In genomic region chr3:71695000-71695482, GRCh38 we compare ENCODE assay signal across 18 cellular contexts. TPM values are rescaled to one million over a fixed set of nuclear protein-coding genes. Genes with fewer than 3 reads are reported as not detected.
DNase-seq lines count a peak whose midpoint lies in the region; ATAC-seq and TF ChIP-seq lines count a peak whose summit lies in the region.
"Had no signal": no experiment of that assay in that cellular context is flagged by ENCODE, and none has a peak within 500 bp of the region (broad histone marks: within the 10 kb centered on the region; RNA-seq: fewer than 3 reads in every experiment).

No MANE protein-coding gene starts in this region.

- no peak overlapping the region for H3K4me2 ChIP-seq in fibroblast of lung (ENCODE audit: extremely low read depth, insufficient read depth, low read length)

- H3K27me3 ChIP-seq in RWPE2 (ENCODE audit: insufficient read depth, poor library complexity, severe bottlenecking) (no peaks in the 10 kb centered on the region), fibroblast of lung (ENCODE audit: control insufficient read depth, insufficient read depth, low read length) (no peaks in the 10 kb centered on the region), testis (no peaks in the 10 kb centered on the region)

- H3K4me1 ChIP-seq in RWPE2 (ENCODE audit: insufficient read depth, poor library complexity, severe bottlenecking) (peaks cover 33% of the 10 kb centered on the region), fibroblast of lung (ENCODE audit: control insufficient read depth, extremely low read depth, insufficient read depth, low read length) (peaks cover 11% of the 10 kb centered on the region), testis (peaks cover 49% of the 10 kb centered on the region)

- no peaks in the 10 kb centered on the region for H3K79me2 ChIP-seq in fibroblast of lung (ENCODE audit: control insufficient read depth, insufficient read depth, low read length)
- H3K79me2 ChIP-seq: parathyroid adenoma had no signal

- peak overlapping the region; percentile 78 for H3K27ac ChIP-seq in RWPE2 (ENCODE audit: poor library complexity, severe bottlenecking)
- no peak overlapping the region for H3K27ac ChIP-seq in fibroblast of lung (ENCODE audit: insufficient read depth, low read length)
- H3K27ac ChIP-seq in testis: peak overlapping the region; percentile 68 to 71
- H3K27ac ChIP-seq: parathyroid adenoma had no signal

- TF ChIP-seq POLR2A in testis (IDR thresholded peaks at IDR 0.05): no peak

- no peak for TF ChIP-seq CTCF in RWPE2 (IDR thresholded peaks at IDR 0.05; ENCODE audit: poor library complexity, severe bottlenecking)
- TF ChIP-seq CTCF in fibroblast of lung (conservative IDR thresholded peaks at IDR 0.05 in 1 of 2, IDR thresholded peaks at IDR 0.05 in 1 of 2; ENCODE audit: low read depth in 1 of 2, low read length in 2 of 2): no peak
- TF ChIP-seq CTCF in testis (IDR thresholded peaks at IDR 0.05): no peak

- 34 to 46% methylated on average over 7 of the region's 7 CpGs for WGBS in testis, 2 donors

- H2AFZ ChIP-seq in fibroblast of lung (ENCODE audit: low read length): peak overlapping the region; percentile 2
- H2AFZ ChIP-seq: parathyroid adenoma had no signal

- no peak overlapping the region for H3K9ac ChIP-seq in fibroblast of lung (ENCODE audit: insufficient read depth, low read length)
- H3K9ac ChIP-seq: parathyroid adenoma had no signal

- H3K36me3 ChIP-seq in RWPE2 (ENCODE audit: low read depth) (no peaks in the 10 kb centered on the region), fibroblast of lung (ENCODE audit: control insufficient read depth, insufficient read depth, low read length) (no peaks in the 10 kb centered on the region), testis (ENCODE audit: low read depth, missing control alignments) (no peaks in the 10 kb centered on the region)

- DNase-seq in RWPE2 (ENCODE audit: low spot score) (no peak), fibroblast of lung (ENCODE audit: low read depth in 2 of 2) (no peak), mucosa of gallbladder (ENCODE audit: low spot score) (peak; percentile 55), testis (peak; percentile 51)
- DNase-seq in activated CD4-positive, CD25-positive, alpha-beta regulatory T cell (lab: John Stamatoyannopoulos, UW): no peak
- DNase-seq in activated CD4-positive, CD25-positive, alpha-beta regulatory T cell treated with anti-CD3 and anti-CD28 coated beads, Interleukin-2, amount 50 U/mL, for 72 hours: no peak
- DNase-seq: activated CD4-positive, alpha-beta memory T cell treated with anti-CD3 and anti-CD28 coated beads, Interleukin-2, amount 10 ng/mL, durations not matched to agents 7 days and 5 days; activated naive CD4-positive, alpha-beta T cell treated with anti-CD3 and anti-CD28 coated beads, Interleukin-2, amount 50 U/mL, for 16 hours; CD8-positive, alpha-beta T cell; cortex of kidney; MM.1S; NCI-H2171 treated with DMSO at 0.1 percent for 48 hours; OCI-M1; stimulated activated CD4-positive, alpha-beta T cell treated with anti-CD3 and anti-CD28 coated beads, Interleukin-4, amount 100 ng/mL, for 24 hours; stimulated activated naive CD8-positive, alpha-beta T cell treated with anti-CD3 and anti-CD28 coated beads, Interleukin-15, Interleukin-2, amounts not matched to agents 100 U/mL and 50 U/mL, for 24 hours had no signal

- H3K4me3 ChIP-seq in RWPE2 (ENCODE audit: severe bottlenecking) (no peak overlapping the region), fibroblast of lung (replicated peaks in 1 of 4; ENCODE audit: control extremely low read depth in 1 of 4, insufficient read depth in 1 of 4, low read depth in 3 of 4, low read length in 4 of 4) (no peak overlapping the region), testis (no peak overlapping the region)

- H4K20me1 ChIP-seq in fibroblast of lung (ENCODE audit: control insufficient read depth, extremely low read depth, insufficient read depth, low read length): no peaks in the 10 kb centered on the region

- H3K9me3 ChIP-seq in RWPE2 (ENCODE audit: severe bottlenecking) (no peaks in the 10 kb centered on the region), fibroblast of lung (ENCODE audit: control insufficient read depth, insufficient read depth, low read depth, low read length) (no peaks in the 10 kb centered on the region), testis (no peaks in the 10 kb centered on the region)

- intact Hi-C loops in testis (cut with DNase I; ENCODE audit: low total_unique reads): no loop called here

- ATAC-seq in RWPE2 (ENCODE audit: low read depth) (no peak), GM21515 (IDR thresholded peaks at IDR 0.05; ENCODE audit: unreplicated experiment) (no peak), GM18873 (IDR thresholded peaks at IDR 0.05; ENCODE audit: low FRiP score, unreplicated experiment) (no peak)
- ATAC-seq: CD8-positive, alpha-beta T cell; stimulated activated naive CD8-positive, alpha-beta T cell treated with anti-CD3 and anti-CD28 coated beads, Interleukin-15, Interleukin-2, amounts not matched to agents 100 U/mL and 50 U/mL, for 24 hours had no signal

RNA-seq across cellular contexts. Expression of gene EIF4E3, which starts 30.2 kb away (rescaled TPM):
- 1.8 and 2.6 TPM in 2 replicates for total RNA-seq in fibroblast of lung
- polyA plus RNA-seq in fibroblast of lung: 7.6 and 12.8 TPM in 2 replicates
- polyA plus RNA-seq in fibroblast of lung (2012): 3.3 and 5.8 TPM in 2 replicates
- polyA minus RNA-seq in fibroblast of lung (ENCODE audit: low replicate concordance): 0.86 and 2.4 TPM in 2 replicates
- 22.6 TPM for total RNA-seq in mucosa of gallbladder
- total RNA-seq in testis: 10 to 100 TPM; 15.4 to 17.4 TPM
- polyA plus RNA-seq in testis (ENCODE audit: insufficient read depth, low read depth, low replicate concordance): 10.4 TPM

RNA-seq across cellular contexts. Expression of gene GPR27, which starts 58.6 kb away (rescaled TPM):
- total RNA-seq in fibroblast of lung (under 0.01 TPM in 1 of 2 replicates, not detected in the other), mucosa of gallbladder (4.5 TPM), testis (10 to 100 TPM; 28.1 to 30.4 TPM)
- polyA plus RNA-seq in fibroblast of lung (not detected in 2 replicates), testis (ENCODE audit: insufficient read depth, low read depth, low replicate concordance) (11.3 TPM)
- not detected in 2 replicates for polyA plus RNA-seq in fibroblast of lung (2012)
- polyA minus RNA-seq in fibroblast of lung (ENCODE audit: low replicate concordance): not detected in 2 replicates

Comparison
In these comparisons a context has a peak if more than half of its experiments do, and no peak if none do; other contexts are left out.
1. DNase-seq: peak in mucosa of gallbladder (single experiment) and testis (single experiment); none in RWPE2 (single experiment), fibroblast of lung (0 of 2), activated CD4-positive, CD25-positive, alpha-beta regulatory T cell (0 of 4) and activated CD4-positive, CD25-positive, alpha-beta regulatory T cell treated with anti-CD3 and anti-CD28 coated beads, Interleukin-2, amount 50 U/mL, for 72 hours (single experiment).